ENCODE assay signal across 26 cellular contexts in the genomic region with DNA sequence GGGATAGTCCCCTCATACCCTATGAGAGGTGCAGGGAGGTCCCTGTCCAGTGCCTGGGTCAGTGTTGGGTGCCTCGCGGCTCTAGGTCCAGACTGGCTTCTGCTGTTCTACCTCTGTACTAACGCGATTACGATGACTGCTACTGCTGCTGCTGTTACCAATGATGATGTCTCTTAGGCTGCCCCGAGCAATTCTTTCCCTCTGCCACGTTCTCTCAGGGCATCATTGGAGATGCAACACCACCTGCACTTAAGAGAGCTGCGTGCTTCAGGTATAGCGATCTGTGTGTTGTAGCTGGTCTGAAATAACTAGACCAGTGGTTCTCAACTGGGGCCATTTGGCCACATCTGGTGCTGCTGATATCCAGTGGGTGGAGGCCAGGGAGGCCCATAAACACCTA.
"Had no signal": no experiment of that assay in that cellular context is flagged by ENCODE, and none has a peak within 500 bp of the region (broad histone marks: within the 10 kb centered on the region; RNA-seq: fewer than 3 reads in every experiment).

No MANE protein-coding gene starts in this region.

- DNase-seq: activated B cell treated with CpG ODN at 0.5 μM for 24 hours; activated CD4-positive, alpha-beta memory T cell treated with anti-CD3 and anti-CD28 coated beads, Interleukin-2, amount 10 ng/mL, durations not matched to agents 7 days and 5 days; activated CD4-positive, alpha-beta T cell treated with anti-CD3 and anti-CD28 coated beads for 48 hours; activated CD4-positive, alpha-beta T cell treated with anti-CD3 and anti-CD28 coated beads, Interleukin-2, amount 10 ng/mL, durations not matched to agents 7 days and 5 days; activated CD4-positive, alpha-beta T cell treated with anti-CD3 and anti-CD28 coated beads, Interleukin-2, amount 50 U/mL, for 48 hours; activated CD4-positive, CD25-positive, alpha-beta regulatory T cell treated with anti-CD3 and anti-CD28 coated beads, Interleukin-2, amount 50 U/mL, for 72 hours; activated CD8-positive, alpha-beta memory T cell treated with anti-CD3 and anti-CD28 coated beads for 24 hours; activated CD8-positive, alpha-beta memory T cell treated with anti-CD3 and anti-CD28 coated beads, Interleukin-2, amount 10 ng/mL, durations not matched to agents 7 days and 5 days; activated CD8-positive, alpha-beta memory T cell treated with anti-CD3 and anti-CD28 coated beads, Interleukin-2, amount 50 U/mL, for 48 hours; activated CD8-positive, alpha-beta T cell treated with anti-CD3 and anti-CD28 coated beads, Interleukin-2, amount 10 ng/mL, durations not matched to agents 7 days and 5 days; activated effector memory CD4-positive, alpha-beta T cell treated with Interleukin-2 at 50 U/mL for 16 hours; activated gamma-delta T cell; activated naive CD4-positive, alpha-beta T cell treated with anti-CD3 and anti-CD28 coated beads, Interleukin-2, amount 10 ng/mL, durations not matched to agents 7 days and 5 days; activated naive CD4-positive, alpha-beta T cell treated with Interleukin-2 at 50 U/mL for 16 hours; activated naive CD8-positive, alpha-beta T cell treated with anti-CD3 and anti-CD28 coated beads, Interleukin-2, amount 10 ng/mL, durations not matched to agents 7 days and 5 days; activated naive CD8-positive, alpha-beta T cell treated with anti-CD3 and anti-CD28 coated beads, Interleukin-2, amount 50 U/mL, for 24 hours; activated T-cell treated with anti-CD3 and anti-CD28 coated beads, Interleukin-2, amount 50 U/mL, for 24 hours; activated T-cell treated with anti-CD3 and anti-CD28 coated beads, Interleukin-2, amount 50 U/mL, for 48 hours; amygdala; anterior cingulate cortex; cerebellar nuclear complex; T-helper 1 cell; T-helper 2 cell; T-helper 9 cell had no signal

- H3K27me3 ChIP-seq: ascending aorta, cardiac muscle cell had no signal

- ATAC-seq: activated CD8-positive, alpha-beta memory T cell treated with anti-CD3 and anti-CD28 coated beads, Interleukin-2, amount 10 ng/mL, durations not matched to agents 7 days and 5 days; activated CD8-positive, alpha-beta T cell treated with anti-CD3 and anti-CD28 coated beads, Interleukin-2, amount 10 ng/mL, durations not matched to agents 7 days and 5 days; activated naive CD8-positive, alpha-beta T cell treated with anti-CD3 and anti-CD28 coated beads, Interleukin-2, amount 50 U/mL, for 24 hours had no signal

- H3K36me3 ChIP-seq: ascending aorta, cardiac muscle cell had no signal

- H3K4me3 ChIP-seq: ascending aorta, cardiac muscle cell had no signal

- H3K4me1 ChIP-seq: ascending aorta had no signal

- H3K9me3 ChIP-seq: ascending aorta had no signal

- H3K27ac ChIP-seq: ascending aorta had no signal
